ENCODE assay signal across 14 cellular contexts in the genomic region with DNA sequence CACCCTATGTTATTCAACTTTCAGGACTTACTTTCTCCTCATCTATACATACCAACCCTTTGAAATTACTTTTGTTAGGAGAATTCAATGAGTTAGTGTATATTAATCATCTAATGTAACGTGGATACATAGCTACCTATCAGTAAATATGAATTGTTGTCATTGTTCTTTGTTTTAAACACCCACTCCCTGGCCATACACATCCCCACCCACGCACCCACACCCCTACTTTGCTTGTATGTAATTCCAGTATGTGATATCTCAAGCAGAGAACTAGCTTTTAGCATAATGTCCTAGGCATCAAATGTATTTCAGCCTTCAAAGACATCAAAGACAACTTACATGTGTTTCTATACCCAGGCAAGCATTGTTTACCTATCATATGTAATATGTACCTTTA.
DNase-seq lines count a peak whose midpoint lies in the region; ATAC-seq and TF ChIP-seq lines count a peak whose summit lies in the region.
"Had no signal": no experiment of that assay in that cellular context is flagged by ENCODE, and none has a peak within 500 bp of the region (broad histone marks: within the 10 kb centered on the region; RNA-seq: fewer than 3 reads in every experiment).

No MANE protein-coding gene starts in this region.

- no peaks in the 10 kb centered on the region for H3K27me3 Mint-ChIP-seq in type B pancreatic cell

- TF ChIP-seq CTCF in heart right ventricle (IDR thresholded peaks at IDR 0.05) (no peak), foreskin keratinocyte (conservative IDR thresholded peaks at IDR 0.05) (no peak), type B pancreatic cell (conservative IDR thresholded peaks at IDR 0.05) (no peak), WERI-Rb-1 (IDR thresholded peaks at IDR 0.05; ENCODE audit: low read depth, low read length) (no peak)

- intact Hi-C loops in heart right ventricle (cut with DNase I), result loop anchor here in 8 of 10 donors (5.0 to 10.0 kb wide), 7 partner anchors 34 to 309 kb away; a partner anchor contains a TSS
- intact Hi-C loops in Right ventricle myocardium inferior (cut with DNase I), result no loop called here

- H3K9me3 ChIP-seq in heart right ventricle (no peaks in the 10 kb centered on the region), SJSA1 (replicated peaks) (no peaks in the 10 kb centered on the region), WERI-Rb-1 (ENCODE audit: severe bottlenecking) (no peaks in the 10 kb centered on the region)
- H3K9me3 ChIP-seq: tibial artery had no signal

- H3K4me3 ChIP-seq in heart right ventricle, result no peak overlapping the region
- no peak overlapping the region for H3K4me3 ChIP-seq in SJSA1
- H3K4me3 ChIP-seq in WERI-Rb-1 (ENCODE audit: low read depth, low read length), result no peak overlapping the region
- H3K4me3 ChIP-seq: tibial artery had no signal

- H3K27me3 ChIP-seq in heart right ventricle (no peaks in the 10 kb centered on the region), SJSA1 (replicated peaks) (no peaks in the 10 kb centered on the region), foreskin keratinocyte (no peaks in the 10 kb centered on the region), WERI-Rb-1 (ENCODE audit: insufficient read depth, low read depth, severe bottlenecking) (no peaks in the 10 kb centered on the region)
- H3K27me3 ChIP-seq: tibial artery had no signal

- DNase-seq in heart right ventricle (no peak), Right ventricle myocardium inferior (ENCODE audit: missing footprints) (no peak), SJSA1 (ENCODE audit: low read depth in 1 of 2, low spot score in 2 of 2) (no peak), foreskin keratinocyte (no peak), type B pancreatic cell (ENCODE audit: extremely low spot score, unreplicated experiment) (no peak), cerebellum (ENCODE audit: low spot score) (no peak), LoVo (ENCODE audit: low spot score) (no peak), WERI-Rb-1 (no peak)
- DNase-seq: activated effector memory CD4-positive, alpha-beta T cell treated with anti-CD3 and anti-CD28 coated beads, Interleukin-2, amount 50 U/mL, for 16 hours; NCI-H2029 treated with DMSO at 0.1 percent for 48 hours; SHP77; stimulated activated CD4-positive, alpha-beta T cell treated with anti-CD3 and anti-CD28 coated beads, Interleukin-2, amount 100 ng/mL, for 24 hours; tibial artery had no signal

- H3K4me1 ChIP-seq in heart right ventricle (peaks cover 18 to 92% (median 74%) of the 10 kb centered on the region in 9 donors), SJSA1 (replicated peaks) (peaks cover 82% of the 10 kb centered on the region), foreskin keratinocyte (peaks cover 52% of the 10 kb centered on the region)

- H3K4me1 Mint-ChIP-seq in type B pancreatic cell (ENCODE audit: unreplicated experiment), result peaks cover 40% of the 10 kb centered on the region

- peak overlapping the region; percentile 85 for H3K27ac Mint-ChIP-seq in type B pancreatic cell

- no peaks in the 10 kb centered on the region for H3K9me3 Mint-ChIP-seq in type B pancreatic cell

- peaks cover 0 to 69% (median 8%) of the 10 kb centered on the region in 9 donors for H3K36me3 ChIP-seq in heart right ventricle
- peaks cover 43% of the 10 kb centered on the region for H3K36me3 ChIP-seq in SJSA1
- peaks cover 62% of the 10 kb centered on the region for H3K36me3 ChIP-seq in WERI-Rb-1

- peaks cover 41% of the 10 kb centered on the region for H3K36me3 Mint-ChIP-seq in type B pancreatic cell

- 85 to 89% methylated on average over 2 of the region's 2 CpGs for WGBS in heart right ventricle, 2 donors

- no peak for ATAC-seq in heart right ventricle
- ATAC-seq in Right ventricle myocardium inferior, result no peak
- no peak for ATAC-seq in foreskin keratinocyte
- ATAC-seq: left lobe of liver had no signal

- H3K4me3 Mint-ChIP-seq in type B pancreatic cell, result no peak overlapping the region

- H3K27ac ChIP-seq in heart right ventricle (peak overlapping the region in 8 of 10 donors; percentile 15 to 76 (median 68)), SJSA1 (peak overlapping the region; percentile 88), foreskin keratinocyte (peak overlapping the region; percentile 87), WERI-Rb-1 (no peak overlapping the region)
- H3K27ac ChIP-seq: tibial artery had no signal
